Comparison of ENCODE assay signal across 16 cellular contexts in genomic region chr9:135152608-135153337, GRCh38.
DNase-seq lines count a peak whose midpoint lies in the region; ATAC-seq and TF ChIP-seq lines count a peak whose summit lies in the region.
"Had no signal": no experiment of that assay in that cellular context is flagged by ENCODE, and none has a peak within 500 bp of the region (broad histone marks: within the 10 kb centered on the region; RNA-seq: fewer than 3 reads in every experiment).

No MANE protein-coding gene starts in this region.

- DNase-seq in AG20443 (ENCODE audit: low spot score) (peak; percentile 39), H4 (ENCODE audit: low spot score) (peak; percentile 62), RWPE1 (ENCODE audit: low spot score) (peak; percentile 38), left colon (no peak), NCI-H2081 treated with DMSO at 0.1 percent for 48 hours (lab: John Stamatoyannopoulos, UW) (no peak)
- DNase-seq: activated CD4-positive, alpha-beta T cell treated with anti-CD3 and anti-CD28 coated beads, Interleukin-2, amount 10 ng/mL, durations not matched to agents 7 days and 5 days; KG1; NCI-H1417; NCI-H446 treated with DMSO at 0.1 percent for 48 hours; right cardiac atrium; stimulated activated CD4-positive, alpha-beta T cell treated with anti-CD3 and anti-CD28 coated beads, Interleukin-1b, Interleukin-23, amount 100 ng/mL, for 48 hours had no signal

- intact Hi-C loops in left colon (cut with DNase I, micrococcal nuclease) = no loop called here

- POLR2A ChIA-PET in RWPE1 (lab: Yijun Ruan, JAX; ENCODE audit: low non-redundant PET) = no interaction called here

- ATAC-seq in left colon (peak; percentile 32), HG03280 (IDR thresholded peaks at IDR 0.05; ENCODE audit: unreplicated experiment) (no peak), GM18511 (IDR thresholded peaks at IDR 0.05; ENCODE audit: unreplicated experiment) (no peak)
- ATAC-seq: activated naive CD4-positive, alpha-beta T cell treated with anti-CD3 and anti-CD28 coated beads, Interleukin-2, amount 50 U/mL, for 72 hours; body of pancreas; right cardiac atrium had no signal

- TF ChIP-seq CTCF in RWPE1 (conservative IDR thresholded peaks at IDR 0.05; ENCODE audit: low read depth) = no peak

- CTCF ChIA-PET in RWPE1 (lab: Yijun Ruan, JAX) = interaction anchor here (0.6 to 1.5 kb wide), 2 partner anchors 10 to 984 kb away, joined by 3 to 4 read pairs; no protein-coding TSS in a partner anchor

- peak overlapping the region; percentile 4 for H3K27ac ChIP-seq in RWPE1
- H3K27ac ChIP-seq: body of pancreas, C4-2B had no signal

Comparison
In these comparisons a context has a peak if more than half of its experiments do, and no peak if none do; other contexts are left out.
1. DNase-seq: peak in AG20443 (single experiment), H4 (single experiment) and RWPE1 (single experiment); none in left colon (0 of 2) and NCI-H2081 treated with DMSO at 0.1 percent for 48 hours (single experiment).